1 cellular context compared by ENCODE assay signal in genomic region chrX:54439967-54440871, GRCh38.
A peak's percentile ranks its signal among the peaks of the same experiment; 100 is the strongest.
TF ChIP-seq lines count a peak whose summit lies in the region.

TSS of gene TSR2 (plus strand) at chrX:54440404. CDS start at chrX:54440422, 18 bp downstream.

TF ChIP-seq in HepG2, 621 proteins besides CTCF, POLR2A, EP300 and RAD21 (continued from another document and continues in another):
- TF ChIP-seq TAF15 (IDR thresholded peaks at IDR 0.05; ENCODE audit: low read depth, low read length, poor library complexity, severe bottlenecking) (no peak), TSC22D2 (CRISPR knock-in tag; IDR thresholded peaks at IDR 0.05; ENCODE audit: borderline replicate concordance) (peak; percentile 70; the same call in 1 of the 2 replicates), ZNF775 (CRISPR knock-in tag; IDR thresholded peaks at IDR 0.05; ENCODE audit: borderline replicate concordance) (no peak), TEF (CRISPR knock-in tag; IDR thresholded peaks at IDR 0.05) (no peak), ZNF205 (CRISPR knock-in tag; IDR thresholded peaks at IDR 0.05) (no peak), HOXA3 (CRISPR knock-in tag; IDR thresholded peaks at IDR 0.05) (peak; percentile 65; the same call in 1 of the 2 replicates), ZNF446 (CRISPR knock-in tag; IDR thresholded peaks at IDR 0.05) (no peak), NFATC3 (CRISPR knock-in tag; IDR thresholded peaks at IDR 0.05) (no peak), ZNF274 (CRISPR knock-in tag; IDR thresholded peaks at IDR 0.05) (no peak), DMTF1 (CRISPR knock-in tag; IDR thresholded peaks at IDR 0.05) (no peak), ZNF407 (CRISPR knock-in tag; IDR thresholded peaks at IDR 0.05; ENCODE audit: not compliant biosample characterization) (no peak), NFIB (CRISPR knock-in tag; IDR thresholded peaks at IDR 0.05; ENCODE audit: borderline replicate concordance) (no peak), KLF9 (CRISPR knock-in tag; IDR thresholded peaks at IDR 0.05; ENCODE audit: low read depth) (no peak), ZNF383 (CRISPR knock-in tag; IDR thresholded peaks at IDR 0.05; ENCODE audit: borderline replicate concordance) (no peak), ZNF549 (CRISPR knock-in tag; IDR thresholded peaks at IDR 0.05) (no peak), ZNF260 (CRISPR knock-in tag; IDR thresholded peaks at IDR 0.05; ENCODE audit: borderline replicate concordance, low read depth) (no peak), REXO4 (CRISPR knock-in tag; IDR thresholded peaks at IDR 0.05; ENCODE audit: borderline replicate concordance) (no peak), ZSCAN22 (CRISPR knock-in tag; IDR thresholded peaks at IDR 0.05) (no peak), CHD2 (IDR thresholded peaks at IDR 0.05; ENCODE audit: low read depth, low read length) (no peak), ZNF563 (CRISPR knock-in tag; IDR thresholded peaks at IDR 0.05) (no peak), HNF4A (CRISPR knock-in tag; IDR thresholded peaks at IDR 0.05) (no peak), SALL2 (CRISPR knock-in tag; IDR thresholded peaks at IDR 0.05) (peak; percentile 67; the same call in 1 of the 2 replicates), SIX4 (CRISPR knock-in tag; IDR thresholded peaks at IDR 0.05) (no peak), SP2 (CRISPR knock-in tag; IDR thresholded peaks at IDR 0.05) (no peak), POGZ (CRISPR knock-in tag; IDR thresholded peaks at IDR 0.05) (peak; percentile 71), AFF4 (CRISPR knock-in tag; IDR thresholded peaks at IDR 0.05) (no peak), SRSF1 (optimal IDR thresholded peaks at IDR 0.05; ENCODE audit: low read depth, low read length) (no peak), ZNF136 (CRISPR knock-in tag; IDR thresholded peaks at IDR 0.05; ENCODE audit: low read depth) (no peak), IRX3 (CRISPR knock-in tag; IDR thresholded peaks at IDR 0.05; ENCODE audit: borderline replicate concordance, low read depth) (no peak), ZBTB14 (CRISPR knock-in tag; IDR thresholded peaks at IDR 0.05) (no peak), NAIF1 (CRISPR knock-in tag; IDR thresholded peaks at IDR 0.05; ENCODE audit: borderline replicate concordance) (no peak), ZEB1 (IDR thresholded peaks at IDR 0.05; ENCODE audit: insufficient replicate concordance, low read depth) (no peak), HINFP (CRISPR knock-in tag; IDR thresholded peaks at IDR 0.05; ENCODE audit: low read depth) (no peak), ELK4 (CRISPR knock-in tag; IDR thresholded peaks at IDR 0.05; ENCODE audit: borderline replicate concordance) (no peak), DNMT1 (CRISPR knock-in tag; IDR thresholded peaks at IDR 0.05) (no peak), GLMP (CRISPR knock-in tag; IDR thresholded peaks at IDR 0.05; ENCODE audit: borderline replicate concordance) (no peak), STAG1 (CRISPR knock-in tag; IDR thresholded peaks at IDR 0.05) (peak; percentile 49), MTF2 (CRISPR knock-in tag; IDR thresholded peaks at IDR 0.05; ENCODE audit: borderline replicate concordance) (no peak), ZFP1 (CRISPR knock-in tag; IDR thresholded peaks at IDR 0.05) (0 out of 2 replicates have a peak, but pooled peaks have one; percentile 32), MIXL1 (CRISPR knock-in tag; IDR thresholded peaks at IDR 0.05) (peak; percentile 70; the same call in 1 of the 2 replicates), ZFP91 (CRISPR knock-in tag; IDR thresholded peaks at IDR 0.05; ENCODE audit: borderline replicate concordance) (peak; percentile 61; the same call in 1 of the 2 replicates)
